Comparison of ENCODE assay signal across 7 cellular contexts in the genomic region with DNA sequence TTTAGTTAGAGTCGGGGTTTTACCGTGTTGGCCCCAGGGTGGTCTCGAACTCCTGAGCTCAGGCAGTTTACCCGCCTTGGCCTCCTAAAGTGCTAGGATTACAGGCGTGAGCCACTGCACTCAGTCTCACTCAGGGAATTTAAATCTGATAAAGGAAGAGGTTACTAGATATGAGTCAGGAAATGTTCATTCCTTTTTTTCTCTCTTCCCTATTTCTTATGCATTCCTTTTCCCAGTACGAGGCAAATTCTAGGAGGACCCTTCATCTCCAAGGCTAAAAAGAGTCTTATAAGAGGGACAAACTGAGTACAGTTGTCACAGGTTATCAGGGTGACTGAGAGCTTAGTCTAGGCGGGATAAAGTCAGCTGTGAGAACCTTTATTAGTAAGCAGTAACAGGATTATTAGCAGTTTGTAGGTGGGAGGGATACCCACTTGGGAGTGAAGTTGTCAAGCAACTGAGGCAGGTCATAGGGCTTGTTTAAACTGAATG. TPM values are rescaled to one million over a fixed set of nuclear protein-coding genes. Genes with fewer than 3 reads are reported as not detected.
A peak's percentile ranks its signal among the peaks of the same experiment; 100 is the strongest.
DNase-seq lines count a peak whose midpoint lies in the region; FAIRE-seq lines count a peak whose summit lies in the region.

No MANE protein-coding gene starts in this region.

- H3K36me3 ChIP-seq in adipocyte (ENCODE audit: control insufficient read depth, insufficient read depth, low read length, severe bottlenecking): no peaks in the 10 kb centered on the region

- peak; percentile 56 for DNase-seq in HS-5 (ENCODE audit: low read depth)
- peak; percentile 73 for DNase-seq in adipocyte (ENCODE audit: low read depth)
- DNase-seq in islet precursor cell: peak; percentile 82
- DNase-seq in substantia nigra (lab: John Stamatoyannopoulos, UW): no peak
- DNase-seq in superior temporal gyrus (ENCODE audit: extremely low spot score): no peak
- DNase-seq in frontal cortex (ENCODE audit: low spot score in 2 of 2): no peak
- DNase-seq in DMS53 (lab: John Stamatoyannopoulos, UW): no peak

- no peaks in the 10 kb centered on the region for H3K27me3 ChIP-seq in adipocyte (replicated peaks; ENCODE audit: control insufficient read depth, insufficient read depth, low read length)

- FAIRE-seq in frontal cortex (lab: Jason Lieb, UNC): no peak

- no peaks in the 10 kb centered on the region for H3K9me3 ChIP-seq in adipocyte (ENCODE audit: control insufficient read depth, low read length)

- peak overlapping the region; percentile 96 for H3K27ac ChIP-seq in substantia nigra (ENCODE audit: low read depth, low read length, poor library complexity, severe bottlenecking)

- H3K4me3 ChIP-seq in adipocyte (ENCODE audit: low read length): no peak overlapping the region

- no peak overlapping the region for H3K9ac ChIP-seq in adipocyte (ENCODE audit: low read length)

- peaks cover 21% of the 10 kb centered on the region for H3K4me1 ChIP-seq in adipocyte (ENCODE audit: control insufficient read depth, insufficient read depth, low read length)

RNA-seq across cellular contexts. Expression of a gene that starts 9.1 kb away (rescaled TPM):
- 306 TPM for total RNA-seq in frontal cortex

Comparison
In these comparisons a context has a peak if more than half of its experiments do, and no peak if none do; other contexts are left out.
1. DNase-seq: peak in HS-5 (single experiment), adipocyte (single experiment) and islet precursor cell (single experiment); none in substantia nigra (0 of 49), superior temporal gyrus (single experiment), frontal cortex (0 of 2) and DMS53 (single experiment).